In genomic region chrX:15321447-15321846, GRCh38 we compare ENCODE assay signal across 29 cellular contexts. TPM values are rescaled to one million over a fixed set of nuclear protein-coding genes. Genes with fewer than 3 reads are reported as not detected.
DNase-seq lines count a peak whose midpoint lies in the region; ATAC-seq, FAIRE-seq and TF ChIP-seq lines count a peak whose summit lies in the region.
"Had no signal": no experiment of that assay in that cellular context is flagged by ENCODE, and none has a peak within 500 bp of the region (broad histone marks: within the 10 kb centered on the region; RNA-seq: fewer than 3 reads in every experiment).

No MANE protein-coding gene starts in this region.

- POLR2A ChIA-PET in K562 (lab: Yijun Ruan, JAX): no interaction called here

- WGBS in K562 (ENCODE audit: insufficient coverage, low coverage, missing lambda C conversion rate): 75% methylated on average over 4 of the region's 4 CpGs
- WGBS in ovary, 3 donors: 71 to 76% (median 73%) methylated on average over 4 of the region's 4 CpGs

- H3K9me1 ChIP-seq in K562 (ENCODE audit: control insufficient read depth, insufficient read depth, low read length): no peaks in the 10 kb centered on the region

- no peak for TF ChIP-seq EP300 in K562 (IDR thresholded peaks at IDR 0.05; ENCODE audit: low read length)
- TF ChIP-seq EP300 in ovary (IDR thresholded peaks at IDR 0.05): no peak

- peak; percentile 51 for DNase-seq in SIG-M5 treated with dmso at 0.1 percent for 504 hours (lab: John Stamatoyannopoulos, UW; ENCODE audit: unreplicated experiment)
- no peak for DNase-seq in SIG-M5 (lab: John Stamatoyannopoulos, UW)
- DNase-seq in NOMO-1 (lab: John Stamatoyannopoulos, UW; ENCODE audit: unreplicated experiment in 2 of 2): peak; percentile 66 to 88
- no peak for DNase-seq in K562 (ENCODE audit: extremely low read depth in 1 of 4, low spot score in 3 of 4)
- no peak for DNase-seq in foreskin melanocyte
- no peak for DNase-seq in ovary
- DNase-seq in NCI-H2196 treated with DMSO at 0.1 percent for 48 hours (lab: John Stamatoyannopoulos, UW; ENCODE audit: unreplicated experiment): no peak
- DNase-seq: activated CD4-positive, alpha-beta T cell treated with anti-CD3 and anti-CD28 coated beads, Interleukin-2, amount 50 U/mL, for 1 hour; cerebellar nuclear complex; COR-L47; DND-41; foreskin fibroblast; left lung; NCI-H146; PC-9; stimulated activated CD4-positive, alpha-beta T cell treated with anti-CD3 and anti-CD28 coated beads, Interleukin-2, amount 100 ng/mL, for 48 hours; stimulated activated naive CD4-positive, alpha-beta T cell; T-helper 17 cell; WERI-Rb-1 had no signal

- H3K79me2 ChIP-seq in K562 (ENCODE audit: control insufficient read depth, insufficient read depth, low read length): no peaks in the 10 kb centered on the region

- BruUV-seq in K562 (replicated peaks; lab: Mats Ljungman, UMichigan): no TSS peak

- no peak for TF ChIP-seq RAD21 in K562 (CRISPR knock-in tag; conservative IDR thresholded peaks at IDR 0.05 in 1 of 2, IDR thresholded peaks at IDR 0.05 in 1 of 2)

- no peak overlapping the region for H3K4me3 ChIP-seq in K562
- H3K4me3 ChIP-seq in ovary: no peak overlapping the region
- H3K4me3 ChIP-seq: ascending aorta, left lung, PC-9, SJSA1, smooth muscle cell had no signal

- FAIRE-seq in K562 (lab: Jason Lieb, UNC): no peak

- H3K27ac ChIP-seq in K562 (ENCODE audit: extremely low read depth, low read depth, low read length) (no peak overlapping the region), temporal lobe (ENCODE audit: low read depth, low read length) (peak overlapping the region; percentile 82), ovary (no peak overlapping the region)
- H3K27ac ChIP-seq: 22Rv1, ascending aorta, PC-9, SJSA1, WERI-Rb-1 had no signal

- H3K27me3 ChIP-seq in K562 (ENCODE audit: control insufficient read depth in 2 of 2, insufficient read depth in 2 of 2, low read length in 2 of 2): no peaks in the 10 kb centered on the region
- H3K27me3 ChIP-seq in ovary: no peaks in the 10 kb centered on the region
- H3K27me3 ChIP-seq: ascending aorta, SJSA1 had no signal

- H4K20me1 ChIP-seq in K562 (replicated peaks; ENCODE audit: control insufficient read depth, insufficient read depth, low read length): no peaks in the 10 kb centered on the region

- in situ Hi-C loops in K562 (cut with MboI): no loop called here

- no peaks in the 10 kb centered on the region for H3K9me3 ChIP-seq in K562 (replicated peaks; ENCODE audit: control insufficient read depth, insufficient read depth, low read depth, low read length)
- no peaks in the 10 kb centered on the region for H3K9me3 ChIP-seq in ovary
- H3K9me3 ChIP-seq: ascending aorta, left lung, SJSA1 had no signal

- TF ChIP-seq POLR2A in K562 (conservative IDR thresholded peaks at IDR 0.05) (no peak), ovary (IDR thresholded peaks at IDR 0.05) (no peak)

- H3K4me1 ChIP-seq in K562 (replicated peaks in 1 of 2; ENCODE audit: control insufficient read depth in 2 of 2, insufficient read depth in 2 of 2, low read length in 2 of 2) (no peaks in the 10 kb centered on the region), ovary (ENCODE audit: insufficient read depth) (no peaks in the 10 kb centered on the region)
- H3K4me1 ChIP-seq: ascending aorta, left lung, SJSA1 had no signal

- H3K4me2 ChIP-seq in K562 (ENCODE audit: insufficient read depth, low read length): no peak overlapping the region
- H3K4me2 ChIP-seq: PC-9, smooth muscle cell had no signal

- no peak overlapping the region for H3K9ac ChIP-seq in K562 (ENCODE audit: insufficient read depth in 1 of 2, low read depth in 2 of 2, low read length in 2 of 2)

- no peak overlapping the region for H2AFZ ChIP-seq in K562 (ENCODE audit: low read depth, low read length)
- H2AFZ ChIP-seq: PC-9 had no signal

- CTCF ChIA-PET in K562 (lab: Yijun Ruan, JAX; ENCODE audit: low intra/inter-chr PET ratio): no interaction called here

- TF ChIP-seq CTCF in K562 (IDR thresholded peaks at IDR 0.05 in 2 of 3, conservative IDR thresholded peaks at IDR 0.05 in 1 of 3; ENCODE audit: insufficient read depth in 2 of 3, low read depth in 1 of 3, low read length in 3 of 3) (no peak), ovary (IDR thresholded peaks at IDR 0.05) (no peak)

- intact Hi-C loops in K562 (cut with micrococcal nuclease) (no loop called here), ovary (cut with DNase I) (no loop called here)

- ATAC-seq in K562: no peak
- ATAC-seq: HepG2, T-helper 17 cell had no signal

- H3K36me3 ChIP-seq in K562 (ENCODE audit: control insufficient read depth, insufficient read depth, low read length): peaks cover 48% of the 10 kb centered on the region
- no peaks in the 10 kb centered on the region for H3K36me3 ChIP-seq in ovary
- H3K36me3 ChIP-seq: ascending aorta, WERI-Rb-1 had no signal

TF ChIP-seq in K562, 482 proteins besides CTCF, POLR2A, EP300 and RAD21 (continues in another document):
- peak; percentile 87 for TF ChIP-seq CEBPB (tag; IDR thresholded peaks at IDR 0.05)
- no peak for TF ChIP-seq ZNF143 (CRISPR knock-in tag; IDR thresholded peaks at IDR 0.05)
- TF ChIP-seq CEBPG (CRISPR knock-in tag; IDR thresholded peaks at IDR 0.05): no peak; the same call in 1 of the 2 replicates
- peak; percentile 49 to 68 for TF ChIP-seq CEBPG (tag; conservative IDR thresholded peaks at IDR 0.05 in 1 of 2, IDR thresholded peaks at IDR 0.05 in 1 of 2)

RNA-seq across cellular contexts. Expression of gene ASB11, which starts 6.0 kb away (rescaled TPM):
- not detected in 2 replicates for total RNA-seq in K562 (2011; cell fraction: chromatin; rRNA removed; ENCODE audit: low replicate concordance)
- not detected in 2 replicates for total RNA-seq in K562 (2011; cell fraction: nucleolus; rRNA removed)
- not detected in 2 replicates for total RNA-seq in K562 (2011; cell fraction: nucleoplasm; rRNA removed)
- total RNA-seq in K562 (2014; rRNA removed) (not detected in 2 replicates), K562 (2014; rRNA removed; fragmentation: Illumina TruSeq; extraction: Trizol) (not detected in 2 replicates), K562 (2015; rRNA removed; fragmentation: Illumina TruSeq; extraction: Trizol) (not detected in 2 replicates), K562 (2021) (not detected in 2 replicates), temporal lobe (under 0.01 TPM), ovary (not detected)
- polyA plus RNA-seq in K562 (2011; rRNA removed) (not detected in 2 replicates), K562 (2014; fragmentation: Illumina TruSeq; extraction: Trizol) (not detected in 2 replicates), K562 (2014; fragmentation: Nextera tagmentation; extraction: Ambion mirVana) (not detected), K562 (2014; rRNA removed) (not detected in 2 replicates), ovary (under 1 TPM; 0.06 to 0.08 TPM)
- polyA plus RNA-seq in K562 (2011; cell fraction: cytosol; rRNA removed): not detected in 2 replicates
- not detected in 2 replicates for polyA plus RNA-seq in K562 (2011; cell fraction: nucleus; rRNA removed)
- polyA plus RNA-seq in K562 (2012): 0.07 TPM in 1 of 2 replicates, not detected in the other
- not detected in 2 replicates for polyA minus RNA-seq in K562 (2011; rRNA and poly(A)+ RNA removed)
- not detected in 2 replicates for polyA minus RNA-seq in K562 (2011; cell fraction: cytosol; rRNA and poly(A)+ RNA removed)
- polyA minus RNA-seq in K562 (2011; cell fraction: nucleus; rRNA and poly(A)+ RNA removed): not detected in 2 replicates
- total RNA-seq: ascending aorta, epithelial cell of proximal tubule, H4, HepG2, mucosa of gallbladder, PC-9, pulmonary artery endothelial cell, SJSA1, smooth muscle cell, T-helper 17 cell had no signal
- polyA plus RNA-seq: HepG2, smooth muscle cell had no signal

RNA-seq across cellular contexts. Expression of gene PIGA, which starts 13.9 kb away (rescaled TPM):
- total RNA-seq in K562 (2011; cell fraction: chromatin; rRNA removed; ENCODE audit: low replicate concordance): 51.5 and 81.3 TPM in 2 replicates
- 19.5 and 21.6 TPM in 2 replicates for total RNA-seq in K562 (2011; cell fraction: nucleolus; rRNA removed)
- 44.0 and 93.4 TPM in 2 replicates for total RNA-seq in K562 (2011; cell fraction: nucleoplasm; rRNA removed)
- total RNA-seq in K562 (2014; rRNA removed) (14.8 and 16.0 TPM in 2 replicates), K562 (2014; rRNA removed; fragmentation: Illumina TruSeq; extraction: Trizol) (28.5 and 32.8 TPM in 2 replicates), K562 (2015; rRNA removed; fragmentation: Illumina TruSeq; extraction: Trizol) (20.6 and 23.5 TPM in 2 replicates), K562 (2021) (26.5 and 28.0 TPM in 2 replicates), temporal lobe (9.1 TPM), ovary (10 to 100 TPM in 5 of 7 donors, 1 to 10 TPM in 2; 9.1 to 29.1 (median 10.5) TPM)
- polyA plus RNA-seq in K562 (2011; rRNA removed) (32.3 and 36.9 TPM in 2 replicates), K562 (2014; fragmentation: Illumina TruSeq; extraction: Trizol) (22.8 and 23.9 TPM in 2 replicates), K562 (2014; fragmentation: Nextera tagmentation; extraction: Ambion mirVana) (10 to 100 TPM; 21.6 to 31.2 TPM), K562 (2014; rRNA removed) (14.7 and 16.9 TPM in 2 replicates), ovary (1 to 10 TPM; 5.8 to 6.4 TPM)
- 9.9 and 15.7 TPM in 2 replicates for polyA plus RNA-seq in K562 (2011; cell fraction: cytosol; rRNA removed)
- polyA plus RNA-seq in K562 (2011; cell fraction: nucleus; rRNA removed): 38.0 and 39.6 TPM in 2 replicates
- 12.3 and 17.0 TPM in 2 replicates for polyA plus RNA-seq in K562 (2012)
- 56.2 and 69.2 TPM in 2 replicates for polyA minus RNA-seq in K562 (2011; rRNA and poly(A)+ RNA removed)
- 12.7 and 13.6 TPM in 2 replicates for polyA minus RNA-seq in K562 (2011; cell fraction: cytosol; rRNA and poly(A)+ RNA removed)
- 27.6 and 52.5 TPM in 2 replicates for polyA minus RNA-seq in K562 (2011; cell fraction: nucleus; rRNA and poly(A)+ RNA removed)

RNA-seq across cellular contexts. Expression of gene ASB9, which starts 51.6 kb away (rescaled TPM):
- total RNA-seq in K562 (2011; cell fraction: chromatin; rRNA removed; ENCODE audit: low replicate concordance): not detected in 2 replicates
- total RNA-seq in K562 (2011; cell fraction: nucleolus; rRNA removed): 0.79 TPM in 1 of 2 replicates, not detected in the other
- total RNA-seq in K562 (2011; cell fraction: nucleoplasm; rRNA removed): not detected in 2 replicates
- total RNA-seq in K562 (2014; rRNA removed): 0.27 and 0.82 TPM in 2 replicates
- 0.61 and 1.3 TPM in 2 replicates for total RNA-seq in K562 (2014; rRNA removed; fragmentation: Illumina TruSeq; extraction: Trizol)
- 0.91 and 1.2 TPM in 2 replicates for total RNA-seq in K562 (2015; rRNA removed; fragmentation: Illumina TruSeq; extraction: Trizol)
- total RNA-seq in K562 (2021): 0.51 and 0.82 TPM in 2 replicates
- polyA plus RNA-seq in K562 (2011; rRNA removed): 0.16 and 0.96 TPM in 2 replicates
- polyA plus RNA-seq in K562 (2011; cell fraction: cytosol; rRNA removed): 0.24 and 0.28 TPM in 2 replicates
- 0.08 and 0.44 TPM in 2 replicates for polyA plus RNA-seq in K562 (2011; cell fraction: nucleus; rRNA removed)
- 1.3 and 1.4 TPM in 2 replicates for polyA plus RNA-seq in K562 (2012)
- polyA plus RNA-seq in K562 (2014; fragmentation: Illumina TruSeq; extraction: Trizol): 0.42 and 0.52 TPM in 2 replicates
- polyA plus RNA-seq in K562 (2014; fragmentation: Nextera tagmentation; extraction: Ambion mirVana): 1 to 10 TPM; 1.5 to 1.7 TPM
- 1.1 and 1.8 TPM in 2 replicates for polyA plus RNA-seq in K562 (2014; rRNA removed)
- 0.21 TPM in 1 of 2 replicates, not detected in the other for polyA minus RNA-seq in K562 (2011; rRNA and poly(A)+ RNA removed)
- not detected in 2 replicates for polyA minus RNA-seq in K562 (2011; cell fraction: cytosol; rRNA and poly(A)+ RNA removed)
- not detected in 2 replicates for polyA minus RNA-seq in K562 (2011; cell fraction: nucleus; rRNA and poly(A)+ RNA removed)
- total RNA-seq in temporal lobe: 0.25 TPM
- total RNA-seq in ovary: 1 to 10 TPM in 2 of 7 donors, under 1 TPM in 5; 0.20 to 2.1 (median 0.97) TPM
- 1 to 10 TPM; 1.2 to 2.1 TPM for polyA plus RNA-seq in ovary
- total RNA-seq: smooth muscle cell, T-helper 17 cell had no signal

Comparison
In these comparisons a context has a peak if more than half of its experiments do, and no peak if none do; other contexts are left out.
1. DNase-seq: peak in SIG-M5 treated with dmso at 0.1 percent for 504 hours (single experiment) and NOMO-1 (2 of 2); none in SIG-M5 (single experiment), K562 (0 of 4), foreskin melanocyte (single experiment), ovary (0 of 5) and NCI-H2196 treated with DMSO at 0.1 percent for 48 hours (single experiment).